ENCODE assay signal across 28 cellular contexts in the genomic region with DNA sequence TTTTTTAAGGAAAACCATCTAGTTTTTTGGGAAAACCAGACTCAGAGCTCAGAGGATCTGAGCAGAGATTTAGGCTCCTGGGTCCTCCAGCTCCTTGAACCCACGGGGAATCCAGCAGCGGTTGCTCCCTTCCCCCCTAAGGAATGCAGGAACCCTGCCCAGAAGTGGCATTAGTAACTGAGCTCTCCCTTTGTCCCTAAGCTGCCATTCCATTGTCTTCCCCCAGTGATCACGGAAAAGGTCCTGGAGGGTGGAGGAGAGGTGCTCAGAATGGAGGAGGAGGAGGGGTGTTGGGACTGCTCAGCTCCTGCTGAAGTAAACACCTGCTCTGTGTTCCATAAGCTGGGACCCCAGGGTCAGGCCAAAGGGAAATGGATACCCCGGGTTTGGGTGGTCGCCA. TPM values are rescaled to one million over a fixed set of nuclear protein-coding genes. Genes with fewer than 3 reads are reported as not detected.
DNase-seq lines count a peak whose midpoint lies in the region; FAIRE-seq and TF ChIP-seq lines count a peak whose summit lies in the region.
"Had no signal": no experiment of that assay in that cellular context is flagged by ENCODE, and none has a peak within 500 bp of the region (broad histone marks: within the 10 kb centered on the region; RNA-seq: fewer than 3 reads in every experiment).

No MANE protein-coding gene starts in this region.

- H3K4me1 ChIP-seq in HUES64 (ENCODE audit: insufficient read depth, low read length) (peaks cover 9% of the 10 kb centered on the region), mesendoderm (ENCODE audit: control insufficient read depth, low read depth, low read length) (peaks cover under 1% of the 10 kb centered on the region), kidney (ENCODE audit: control insufficient read depth in 1 of 2, insufficient read depth in 1 of 2, low read depth in 1 of 2, low read length in 2 of 2) (no peaks in the 10 kb centered on the region)

- no peak overlapping the region for H2BK15ac ChIP-seq in mesendoderm (replicated peaks; ENCODE audit: low read depth)

- intact Hi-C loops in kidney (cut with DNase I) = loop anchor here (10.0 kb wide), 1 partner anchor 415 kb away; no protein-coding TSS in a partner anchor

- H3K27me3 ChIP-seq in HUES64 (ENCODE audit: insufficient read depth, low read length) (no peaks in the 10 kb centered on the region), mesendoderm (ENCODE audit: insufficient read depth, low read length, poor library complexity) (no peaks in the 10 kb centered on the region)
- H3K27me3 ChIP-seq: uterus had no signal

- H2BK5ac ChIP-seq in mesendoderm (ENCODE audit: low read length) = no peak overlapping the region

- no peak overlapping the region for H2AK5ac ChIP-seq in mesendoderm (ENCODE audit: low read length)

- no peak overlapping the region for H4K5ac ChIP-seq in mesendoderm (ENCODE audit: low read length)

- no peak overlapping the region for H3K9ac ChIP-seq in HUES64 (ENCODE audit: low read depth, low read length)
- no peak overlapping the region for H3K9ac ChIP-seq in mesendoderm (ENCODE audit: low read length)
- H3K9ac ChIP-seq in kidney (ENCODE audit: low read length in 2 of 2) = no peak overlapping the region

- no peak overlapping the region for H3K18ac ChIP-seq in mesendoderm (ENCODE audit: low read length)

- H3K23ac ChIP-seq in mesendoderm (ENCODE audit: low read length) = no peak overlapping the region

- H3K79me2 ChIP-seq in mesendoderm (ENCODE audit: control insufficient read depth, insufficient read depth, low read length) = no peaks in the 10 kb centered on the region

- H3K36me3 ChIP-seq in HUES64 (ENCODE audit: insufficient read depth, low read length) (no peaks in the 10 kb centered on the region), mesendoderm (ENCODE audit: control insufficient read depth, insufficient read depth, low read length) (no peaks in the 10 kb centered on the region), kidney (ENCODE audit: control insufficient read depth in 1 of 2, insufficient read depth in 2 of 2, low read length in 2 of 2) (no peaks in the 10 kb centered on the region)
- H3K36me3 ChIP-seq: suprapubic skin, uterus had no signal

- TF ChIP-seq CTCF in kidney (IDR thresholded peaks at IDR 0.05; ENCODE audit: borderline replicate concordance, extremely low read depth, insufficient read depth) = no peak

- peak overlapping the region; percentile 10 for H3K56ac ChIP-seq in mesendoderm (ENCODE audit: low read length)

- FAIRE-seq in kidney (lab: Jason Lieb, UNC) = no peak
- FAIRE-seq: D721Med, HepG2 had no signal

- H3K4ac ChIP-seq in mesendoderm (ENCODE audit: low read depth, low read length) = no peak overlapping the region

- H3K4me2 ChIP-seq in mesendoderm (ENCODE audit: low read length) = no peak overlapping the region
- H3K4me2 ChIP-seq: smooth muscle cell had no signal

- no peak overlapping the region for H4K8ac ChIP-seq in mesendoderm (ENCODE audit: low read depth, low read length)

- H3K27ac ChIP-seq in HUES64 (ENCODE audit: low read depth, low read length) = peak overlapping the region; percentile 60; the same call in 1 of the 2 replicates
- H3K27ac ChIP-seq in mesendoderm (ENCODE audit: low read depth, low read length) = no peak overlapping the region
- no peak overlapping the region for H3K27ac ChIP-seq in kidney (ENCODE audit: low read depth in 2 of 2, low read length in 2 of 2)
- H3K27ac ChIP-seq: suprapubic skin, uterus had no signal

- 28% methylated on average over 5 of the region's 5 CpGs for WGBS in HUES64
- no CpG with 5 or more reads among the region's 5 CpGs for WGBS in mesendoderm (ENCODE audit: extremely low coverage, insufficient coverage, low lambda C conversion rate)

- H3K4me3 ChIP-seq in HUES64 (ENCODE audit: low read length) (no peak overlapping the region), mesendoderm (ENCODE audit: low read length) (no peak overlapping the region), kidney (ENCODE audit: low read length in 2 of 2) (no peak overlapping the region)
- H3K4me3 ChIP-seq: smooth muscle cell, suprapubic skin, uterus had no signal

- H3K9me3 ChIP-seq in HUES64 (ENCODE audit: insufficient read depth, low read depth, low read length) = no peaks in the 10 kb centered on the region
- no peaks in the 10 kb centered on the region for H3K9me3 ChIP-seq in kidney (ENCODE audit: control insufficient read depth in 1 of 2, low read length in 2 of 2)
- H3K9me3 ChIP-seq: suprapubic skin, uterus had no signal

- no peaks in the 10 kb centered on the region for H3K79me1 ChIP-seq in mesendoderm (ENCODE audit: low read length)

- H2BK120ac ChIP-seq in mesendoderm (ENCODE audit: low read depth, low read length) = no peak overlapping the region

- DNase-seq in D341Med (ENCODE audit: low spot score) = peak; percentile 64
- DNase-seq in ecto neural progenitor cell (ENCODE audit: low spot score) = peak; percentile 66
- peak; percentile 76 for DNase-seq in mesendoderm
- DNase-seq in HuH-7.5 (ENCODE audit: low spot score) = no peak
- DNase-seq in kidney = no peak
- no peak for DNase-seq in hippocampal formation (lab: John Stamatoyannopoulos, UW)
- DNase-seq in activated gamma-delta T cell (lab: John Stamatoyannopoulos, UW) = no peak
- DNase-seq: ACHN, activated B cell treated with CpG ODN at 0.5 μM for 24 hours, anterior cingulate cortex, C1 segment of cervical spinal cord, caudate nucleus, EL, mesenchymal stem cell, naive B cell, NCI-H1048, NCI-H187, occipital lobe, retina, uterus had no signal

RNA-seq across cellular contexts. Expression of a gene that starts 16.8 kb away (rescaled TPM):
- not detected for polyA plus RNA-seq in HUES64 (2013, experiment 1 of 2)
- polyA plus RNA-seq in HUES64 (2013, experiment 2 of 2) = not detected
- not detected for polyA plus RNA-seq in mesendoderm (2013, experiment 1 of 2)
- polyA plus RNA-seq in mesendoderm (2013, experiment 2 of 2) = not detected
- total RNA-seq in kidney = not detected
- polyA plus RNA-seq in kidney (ENCODE audit: insufficient read depth, low read depth, low replicate concordance) = not detected
- total RNA-seq: activated B cell treated with CpG ODN at 0.5 μM for 24 hours; activated T-helper 1 cell treated with anti-CD3 and anti-CD28 coated beads, Interleukin-12 subunit alpha, Interleukin-12 subunit beta, Interleukin-2, Interleukin-4 antibody, amounts not matched to agents 30 ng/mL and 10 ng/mL and 1 ng/mL, durations not matched to agents 14 hours and 24 hours and 36 hours; glomerular endothelial cell; HepG2; left lobe of liver; occipital lobe; smooth muscle cell; suprapubic skin; uterus had no signal
- polyA plus RNA-seq: HepG2, smooth muscle cell had no signal

RNA-seq across cellular contexts. Expression of a gene that starts 37.2 kb away (rescaled TPM):
- not detected for polyA plus RNA-seq in HUES64 (2013, experiment 1 of 2)
- polyA plus RNA-seq in HUES64 (2013, experiment 2 of 2) = not detected
- not detected for polyA plus RNA-seq in mesendoderm (2013, experiment 1 of 2)
- polyA plus RNA-seq in mesendoderm (2013, experiment 2 of 2) = not detected
- total RNA-seq in kidney = not detected
- polyA plus RNA-seq in kidney (ENCODE audit: insufficient read depth, low read depth, low replicate concordance) = not detected
- total RNA-seq: activated B cell treated with CpG ODN at 0.5 μM for 24 hours; activated T-helper 1 cell treated with anti-CD3 and anti-CD28 coated beads, Interleukin-12 subunit alpha, Interleukin-12 subunit beta, Interleukin-2, Interleukin-4 antibody, amounts not matched to agents 30 ng/mL and 10 ng/mL and 1 ng/mL, durations not matched to agents 14 hours and 24 hours and 36 hours; glomerular endothelial cell; HepG2; left lobe of liver; occipital lobe; smooth muscle cell; suprapubic skin; uterus had no signal
- polyA plus RNA-seq: HepG2, smooth muscle cell had no signal

RNA-seq across cellular contexts. Expression of a gene that starts 45.5 kb away (rescaled TPM):
- not detected for polyA plus RNA-seq in HUES64 (2013, experiment 1 of 2)
- not detected for polyA plus RNA-seq in HUES64 (2013, experiment 2 of 2)
- not detected for polyA plus RNA-seq in mesendoderm (2013, experiment 1 of 2)
- not detected for polyA plus RNA-seq in mesendoderm (2013, experiment 2 of 2)
- not detected for total RNA-seq in kidney
- not detected for polyA plus RNA-seq in kidney (ENCODE audit: insufficient read depth, low read depth, low replicate concordance)
- total RNA-seq: activated B cell treated with CpG ODN at 0.5 μM for 24 hours; activated T-helper 1 cell treated with anti-CD3 and anti-CD28 coated beads, Interleukin-12 subunit alpha, Interleukin-12 subunit beta, Interleukin-2, Interleukin-4 antibody, amounts not matched to agents 30 ng/mL and 10 ng/mL and 1 ng/mL, durations not matched to agents 14 hours and 24 hours and 36 hours; glomerular endothelial cell; HepG2; left lobe of liver; occipital lobe; smooth muscle cell; suprapubic skin; uterus had no signal
- polyA plus RNA-seq: HepG2, smooth muscle cell had no signal

RNA-seq across cellular contexts. Expression of a gene that starts 56.7 kb away (rescaled TPM):
- not detected for polyA plus RNA-seq in HUES64 (2013, experiment 1 of 2)
- polyA plus RNA-seq in HUES64 (2013, experiment 2 of 2) = not detected
- polyA plus RNA-seq in mesendoderm (2013, experiment 1 of 2) = not detected
- polyA plus RNA-seq in mesendoderm (2013, experiment 2 of 2) = not detected
- not detected for total RNA-seq in kidney
- not detected for polyA plus RNA-seq in kidney (ENCODE audit: insufficient read depth, low read depth, low replicate concordance)
- total RNA-seq: activated B cell treated with CpG ODN at 0.5 μM for 24 hours; activated T-helper 1 cell treated with anti-CD3 and anti-CD28 coated beads, Interleukin-12 subunit alpha, Interleukin-12 subunit beta, Interleukin-2, Interleukin-4 antibody, amounts not matched to agents 30 ng/mL and 10 ng/mL and 1 ng/mL, durations not matched to agents 14 hours and 24 hours and 36 hours; glomerular endothelial cell; HepG2; left lobe of liver; occipital lobe; smooth muscle cell; suprapubic skin; uterus had no signal
- polyA plus RNA-seq: HepG2, smooth muscle cell had no signal

RNA-seq across cellular contexts. Expression of a gene that starts 59.9 kb away (rescaled TPM):
- 0.05 TPM for polyA plus RNA-seq in HUES64 (2013, experiment 1 of 2)
- polyA plus RNA-seq in HUES64 (2013, experiment 2 of 2) = 0.06 TPM
- 0.01 TPM for polyA plus RNA-seq in mesendoderm (2013, experiment 1 of 2)
- polyA plus RNA-seq in mesendoderm (2013, experiment 2 of 2) = 0.03 TPM
- 0.41 TPM for total RNA-seq in kidney
- polyA plus RNA-seq in kidney (ENCODE audit: insufficient read depth, low read depth, low replicate concordance) = not detected
- total RNA-seq: activated T-helper 1 cell treated with anti-CD3 and anti-CD28 coated beads, Interleukin-12 subunit alpha, Interleukin-12 subunit beta, Interleukin-2, Interleukin-4 antibody, amounts not matched to agents 30 ng/mL and 10 ng/mL and 1 ng/mL, durations not matched to agents 14 hours and 24 hours and 36 hours; glomerular endothelial cell; HepG2; left lobe of liver; occipital lobe had no signal
- polyA plus RNA-seq: HepG2, smooth muscle cell had no signal

Comparison
In these comparisons a context has a peak if more than half of its experiments do, and no peak if none do; other contexts are left out.
1. DNase-seq: peak in D341Med (single experiment), ecto neural progenitor cell (single experiment) and mesendoderm (single experiment); none in HuH-7.5 (single experiment), kidney (single experiment), hippocampal formation (0 of 2) and activated gamma-delta T cell (single experiment).